In genomic region chr12:121298411-121298810, GRCh38 we compare ENCODE assay signal across 1 cellular context.
A peak's percentile ranks its signal among the peaks of the same experiment; 100 is the strongest.
TF ChIP-seq lines count a peak whose summit lies in the region.

No MANE protein-coding gene starts in this region.

TF ChIP-seq in HepG2, 621 proteins besides CTCF, POLR2A, EP300 and RAD21:
- 0 out of 2 replicates have a peak, but pooled peaks have one; percentile 25 for TF ChIP-seq TAF1 (CRISPR knock-in tag; IDR thresholded peaks at IDR 0.05)
TF ChIP-seq in HepG2: peak in this region for 1; not testable (repeated sequence) for 620.
